In genomic region chr6:151451417-151451949, GRCh38 we compare ENCODE assay signal across 8 cellular contexts. TPM values are rescaled to one million over a fixed set of nuclear protein-coding genes. Genes with fewer than 3 reads are reported as not detected.
DNase-seq lines count a peak whose midpoint lies in the region; ATAC-seq and TF ChIP-seq lines count a peak whose summit lies in the region.

No MANE protein-coding gene starts in this region.

- H3K4me1 ChIP-seq in breast epithelium = peaks cover 3 to 10% of the 10 kb centered on the region in 2 donors
- peaks cover 1% of the 10 kb centered on the region for H3K4me1 ChIP-seq in mucosa of stomach (ENCODE audit: control insufficient read depth, insufficient read depth, low read length)

- H3K36me3 ChIP-seq in breast epithelium = no peaks in the 10 kb centered on the region
- no peaks in the 10 kb centered on the region for H3K36me3 ChIP-seq in mucosa of stomach (ENCODE audit: control insufficient read depth, insufficient read depth, low read length)

- H3K27me3 ChIP-seq in breast epithelium (no peaks in the 10 kb centered on the region), mucosa of stomach (ENCODE audit: control insufficient read depth, insufficient read depth, low read length) (no peaks in the 10 kb centered on the region)

- no peaks in the 10 kb centered on the region for H3K9me3 ChIP-seq in breast epithelium
- no peaks in the 10 kb centered on the region for H3K9me3 ChIP-seq in mucosa of stomach (ENCODE audit: control insufficient read depth, low read length)

- no peak for DNase-seq in AG04449 (ENCODE audit: low read depth, low spot score)
- DNase-seq in breast epithelium (ENCODE audit: low spot score in 2 of 2) = no peak
- no peak for DNase-seq in dermis blood vessel endothelial cell
- no peak for DNase-seq in AG20443 (ENCODE audit: low spot score)

- ATAC-seq in HG03520 (IDR thresholded peaks at IDR 0.05; ENCODE audit: unreplicated experiment) = peak; percentile 31
- no peak for ATAC-seq in GM18909 (IDR thresholded peaks at IDR 0.05; ENCODE audit: poor library complexity, unreplicated experiment)
- ATAC-seq in HG03039 (IDR thresholded peaks at IDR 0.05; ENCODE audit: unreplicated experiment) = no peak

- H3K27ac ChIP-seq in breast epithelium = peak overlapping the region; percentile 87 to 94

- H3K9ac ChIP-seq in mucosa of stomach (ENCODE audit: low read length) = peak overlapping the region; percentile 77

- H3K4me3 ChIP-seq in AG04449 (ENCODE audit: low read depth, low read length) (peak overlapping the region; percentile 90), breast epithelium (peak overlapping the region; percentile 72 to 93 (median 77)), mucosa of stomach (ENCODE audit: low read length) (peak overlapping the region; percentile 45)

- POLR2A ChIA-PET in AG04449 (lab: Yijun Ruan, JAX) = interaction anchor here (1.2 to 1.7 kb wide), 2 partner anchors 62 to 646 kb away, joined by 4 to 8 read pairs; no protein-coding TSS in a partner anchor

- CTCF ChIA-PET in AG04449 (lab: Yijun Ruan, JAX) = interaction anchor here (0.6 to 2.1 kb wide), 4 partner anchors 11 to 27 kb away, joined by 3 to 9 read pairs (median 6); no protein-coding TSS in a partner anchor

- no peak for TF ChIP-seq POLR2A in breast epithelium (IDR thresholded peaks at IDR 0.05)

- TF ChIP-seq CTCF in AG04449 (IDR thresholded peaks at IDR 0.05; ENCODE audit: insufficient read depth, low read length, missing control alignments) = no peak
- TF ChIP-seq CTCF in breast epithelium (IDR thresholded peaks at IDR 0.05) = no peak

- intact Hi-C loops in breast epithelium (cut with DNase I; ENCODE audit: low total_unique reads) = no loop called here

RNA-seq across cellular contexts. Expression of gene RMND1, which starts 0.4 kb away (rescaled TPM):
- total RNA-seq in breast epithelium (10 to 100 TPM; 25.3 to 34.1 (median 32.1) TPM), dermis blood vessel endothelial cell (27.9 and 32.2 TPM in 2 replicates)

RNA-seq across cellular contexts. Expression of gene CCDC170, which starts 42.3 kb away (rescaled TPM):
- total RNA-seq in breast epithelium (1 to 10 TPM; 3.5 to 9.8 (median 9.4) TPM), dermis blood vessel endothelial cell (not detected in 2 replicates)
